1 cellular context compared by ENCODE assay signal in genomic region chr4:161254375-161254774, GRCh38.
TF ChIP-seq lines count a peak whose summit lies in the region.

No MANE protein-coding gene starts in this region.

TF ChIP-seq in GM12878, 131 proteins besides CTCF, POLR2A, EP300 and RAD21 (continued from another document):
- TF ChIP-seq BCL3 (IDR thresholded peaks at IDR 0.05; ENCODE audit: borderline replicate concordance, insufficient read depth, low read depth, low read length, poor library complexity, severe bottlenecking), result no peak
- no peak for TF ChIP-seq TCF3 (IDR thresholded peaks at IDR 0.05; ENCODE audit: borderline replicate concordance, insufficient read depth, low read depth, low read length)
- TF ChIP-seq ZNF622 (IDR thresholded peaks at IDR 0.05), result no peak
- TF ChIP-seq SIX5 (IDR thresholded peaks at IDR 0.05; ENCODE audit: low read depth, low read length, severe bottlenecking), result no peak
